Comparison of ENCODE assay signal across 13 cellular contexts in the genomic region with DNA sequence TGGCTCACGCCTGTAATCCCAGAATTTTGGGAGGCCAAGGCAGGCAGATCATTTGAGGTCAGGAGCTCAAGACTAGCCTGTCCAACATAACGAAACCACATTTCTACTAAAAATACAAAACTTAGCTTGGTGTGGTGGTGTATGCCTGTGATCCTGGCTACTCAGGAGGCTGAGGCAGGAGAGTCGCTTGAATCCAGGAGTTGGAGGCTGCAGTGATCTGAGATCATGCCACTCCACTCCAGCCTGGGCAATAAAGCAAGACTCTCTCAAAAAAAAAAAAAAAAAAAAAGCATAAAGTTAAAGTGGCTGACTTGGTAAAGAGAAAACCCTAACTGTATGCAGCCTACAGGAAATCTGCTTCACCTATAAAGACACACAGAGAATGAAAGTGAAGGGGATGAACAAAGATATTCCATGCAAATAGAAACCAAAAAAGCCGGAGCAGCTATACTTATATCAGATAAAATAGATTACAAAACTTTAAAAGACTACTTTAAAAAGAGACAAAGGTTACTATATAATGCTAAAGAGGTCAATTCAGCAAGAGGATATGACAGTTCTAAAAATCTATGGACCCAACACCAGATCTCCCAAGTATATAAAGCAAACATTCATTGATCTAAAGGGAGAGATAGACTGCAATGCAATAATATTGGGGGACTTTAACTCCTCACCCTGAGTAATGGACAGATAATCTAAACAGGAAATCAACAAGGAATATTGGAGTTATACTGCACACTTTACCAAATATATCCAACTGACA. TPM values are rescaled to one million over a fixed set of nuclear protein-coding genes. Genes with fewer than 3 reads are reported as not detected.
DNase-seq lines count a peak whose midpoint lies in the region; ATAC-seq and TF ChIP-seq lines count a peak whose summit lies in the region.
"Had no signal": no experiment of that assay in that cellular context is flagged by ENCODE, and none has a peak within 500 bp of the region (broad histone marks: within the 10 kb centered on the region; RNA-seq: fewer than 3 reads in every experiment).

No MANE protein-coding gene starts in this region.

- no peak overlapping the region for H3K27ac ChIP-seq in breast epithelium
- no peak overlapping the region for H3K27ac ChIP-seq in mesenchymal stem cell (ENCODE audit: low read length, poor library complexity, severe bottlenecking)
- peak overlapping the region in 3 of 4 donors; percentile 6 to 94 (median 90) for H3K27ac ChIP-seq in upper lobe of left lung
- H3K27ac ChIP-seq in mesendoderm (ENCODE audit: low read depth, low read length), result no peak overlapping the region
- H3K27ac ChIP-seq: C4-2B had no signal

- no peak for TF ChIP-seq CTCF in breast epithelium (IDR thresholded peaks at IDR 0.05)
- no peak for TF ChIP-seq CTCF in MCF 10A (IDR thresholded peaks at IDR 0.05; ENCODE audit: unreplicated experiment)
- TF ChIP-seq CTCF in upper lobe of left lung (IDR thresholded peaks at IDR 0.05), result no peak
- no peak for TF ChIP-seq CTCF in GM13977 (IDR thresholded peaks at IDR 0.05; ENCODE audit: extremely low read depth, insufficient read depth, missing control alignments)

- no peak overlapping the region for H3K18ac ChIP-seq in mesenchymal stem cell (ENCODE audit: low read depth in 1 of 2, low read length in 2 of 2)
- H3K18ac ChIP-seq in mesendoderm (ENCODE audit: low read length), result no peak overlapping the region

- no peak overlapping the region for H4K91ac ChIP-seq in mesenchymal stem cell (ENCODE audit: low read length)

- no peaks in the 10 kb centered on the region for H3K27me3 ChIP-seq in breast epithelium
- no peaks in the 10 kb centered on the region for H3K27me3 ChIP-seq in mesenchymal stem cell (ENCODE audit: control insufficient read depth in 1 of 2, insufficient read depth in 1 of 2, low read length in 2 of 2)
- H3K27me3 ChIP-seq in upper lobe of left lung, result no peaks in the 10 kb centered on the region
- H3K27me3 ChIP-seq in mesendoderm (ENCODE audit: insufficient read depth, low read length, poor library complexity), result no peaks in the 10 kb centered on the region

- H3K9me3 ChIP-seq in breast epithelium (peaks cover 0 to 11% of the 10 kb centered on the region in 2 donors), mesenchymal stem cell (ENCODE audit: control insufficient read depth, low read length) (peaks cover 7% of the 10 kb centered on the region), upper lobe of left lung (peaks cover 0 to 4% (median 0%) of the 10 kb centered on the region in 4 donors)

- H3K27ac Mint-ChIP-seq in MCF 10A (ENCODE audit: low read depth, unreplicated experiment), result no peak overlapping the region
- H3K27ac Mint-ChIP-seq in activated CD4-positive, alpha-beta memory T cell treated with anti-CD3 and anti-CD28 coated beads, Interleukin-2, amount 10 ng/mL, durations not matched to agents 7 days and 5 days, result peak overlapping the region; percentile 77
- H3K27ac Mint-ChIP-seq: endodermal cell had no signal

- no peak for TF ChIP-seq EP300 in upper lobe of left lung (IDR thresholded peaks at IDR 0.05)

- POLR2A ChIA-PET in MCF 10A (lab: Yijun Ruan, JAX), result interaction anchor here (0.5 to 1.4 kb wide), 2 partner anchors 20 to 29 kb away, joined by 3 read pairs; no protein-coding TSS in a partner anchor
- POLR2A ChIA-PET in activated CD4-positive, alpha-beta memory T cell treated with anti-CD3 and anti-CD28 coated beads, Interleukin-2, amount 10 ng/mL, durations not matched to agents 7 days and 5 days (lab: Charles Lee), result interaction anchor here (1.0 to 6.6 kb wide), 8 partner anchors 14 to 215 kb away, joined by 3 to 298 read pairs (median 4); a partner anchor contains a TSS

- H4K5ac ChIP-seq in mesendoderm (ENCODE audit: low read length), result no peak overlapping the region

- peaks cover 31% of the 10 kb centered on the region for H3K4me1 Mint-ChIP-seq in MCF 10A (ENCODE audit: insufficient read depth, unreplicated experiment)
- peaks cover 40% of the 10 kb centered on the region for H3K4me1 Mint-ChIP-seq in activated CD4-positive, alpha-beta memory T cell treated with anti-CD3 and anti-CD28 coated beads, Interleukin-2, amount 10 ng/mL, durations not matched to agents 7 days and 5 days

- peak overlapping the region; percentile 95 for H3K9ac ChIP-seq in mesenchymal stem cell (ENCODE audit: low read length)
- no peak overlapping the region for H3K9ac ChIP-seq in mesendoderm (ENCODE audit: low read length)

- no peak overlapping the region for H2AFZ ChIP-seq in mesenchymal stem cell (ENCODE audit: low read depth, low read length)

- no peaks in the 10 kb centered on the region for H3K9me3 Mint-ChIP-seq in MCF 10A (ENCODE audit: unreplicated experiment)
- peaks cover 16% of the 10 kb centered on the region for H3K9me3 Mint-ChIP-seq in activated CD4-positive, alpha-beta memory T cell treated with anti-CD3 and anti-CD28 coated beads, Interleukin-2, amount 10 ng/mL, durations not matched to agents 7 days and 5 days
- H3K9me3 Mint-ChIP-seq: endodermal cell had no signal

- intact Hi-C loops in breast epithelium (cut with DNase I; ENCODE audit: low total_unique reads), result no loop called here
- intact Hi-C loops in MCF 10A (cut with micrococcal nuclease), result loop anchor here (10.0 kb wide), 1 partner anchor 350 kb away; a partner anchor contains a TSS

- no TSS peak for BruUV-seq in MCF 10A (replicated peaks; lab: Mats Ljungman, UMichigan)

- H4K8ac ChIP-seq in mesenchymal stem cell (ENCODE audit: low read length), result no peak overlapping the region
- H4K8ac ChIP-seq in mesendoderm (ENCODE audit: low read depth, low read length), result no peak overlapping the region

- H2BK15ac ChIP-seq in mesenchymal stem cell (ENCODE audit: low read depth, poor library complexity, severe bottlenecking), result no peak overlapping the region
- no peak overlapping the region for H2BK15ac ChIP-seq in mesendoderm (replicated peaks; ENCODE audit: low read depth)

- no peak overlapping the region for H3K56ac ChIP-seq in mesendoderm (ENCODE audit: low read length)

- WGBS in mesenchymal stem cell, result 100% methylated on average over 1 of the region's 4 CpGs
- 69 to 80% methylated on average over 4 of the region's 4 CpGs for WGBS in upper lobe of left lung, 2 donors
- no CpG with 5 or more reads among the region's 4 CpGs for WGBS in mesendoderm (ENCODE audit: extremely low coverage, insufficient coverage, low lambda C conversion rate)

- H3K36me3 Mint-ChIP-seq in MCF 10A (ENCODE audit: insufficient read depth, unreplicated experiment), result no peaks in the 10 kb centered on the region
- H3K36me3 Mint-ChIP-seq in activated CD4-positive, alpha-beta memory T cell treated with anti-CD3 and anti-CD28 coated beads, Interleukin-2, amount 10 ng/mL, durations not matched to agents 7 days and 5 days (ENCODE audit: low read depth), result peaks cover 53% of the 10 kb centered on the region

- no peak for ATAC-seq in upper lobe of left lung (ENCODE audit: low FRiP score in 2 of 2)
- ATAC-seq in HG02973 (IDR thresholded peaks at IDR 0.05; ENCODE audit: unreplicated experiment), result no peak

- H2BK5ac ChIP-seq in mesenchymal stem cell (ENCODE audit: low read depth, low read length, poor library complexity, severe bottlenecking) (no peak overlapping the region), mesendoderm (ENCODE audit: low read length) (no peak overlapping the region)

- H3K79me1 ChIP-seq in mesenchymal stem cell (replicated peaks; ENCODE audit: low read length, poor library complexity, severe bottlenecking) (no peaks in the 10 kb centered on the region), mesendoderm (ENCODE audit: low read length) (no peaks in the 10 kb centered on the region)

- TF ChIP-seq POLR2A in breast epithelium (IDR thresholded peaks at IDR 0.05), result no peak
- TF ChIP-seq POLR2A in upper lobe of left lung (IDR thresholded peaks at IDR 0.05), result no peak

- H3K4me3 ChIP-seq in breast epithelium, result peak overlapping the region; percentile 6 to 50 (median 50)
- peak overlapping the region in 1 of 2 experiments; percentile 85 for H3K4me3 ChIP-seq in mesenchymal stem cell (ENCODE audit: insufficient read depth in 1 of 2, low read depth in 1 of 2, low read length in 2 of 2)
- H3K4me3 ChIP-seq in upper lobe of left lung, result peak overlapping the region in 2 of 4 donors; percentile 26 to 52
- H3K4me3 ChIP-seq in mesendoderm (ENCODE audit: low read length), result no peak overlapping the region
- H3K4me3 ChIP-seq: smooth muscle cell had no signal

- H3K79me2 ChIP-seq in mesendoderm (ENCODE audit: control insufficient read depth, insufficient read depth, low read length), result no peaks in the 10 kb centered on the region

- DNase-seq in breast epithelium (ENCODE audit: low spot score in 2 of 2), result no peak
- no peak for DNase-seq in MCF 10A (ENCODE audit: unreplicated experiment)
- DNase-seq in activated CD4-positive, alpha-beta memory T cell treated with anti-CD3 and anti-CD28 coated beads, Interleukin-2, amount 10 ng/mL, durations not matched to agents 7 days and 5 days, result no peak
- peak; percentile 19 for DNase-seq in mesenchymal stem cell
- no peak for DNase-seq in upper lobe of left lung
- DNase-seq in mesendoderm, result no peak
- no peak for DNase-seq in GM13977 (ENCODE audit: low spot score)
- DNase-seq: endodermal cell; islet precursor cell; stimulated activated naive CD4-positive, alpha-beta T cell treated with Interleukin-2 at 50 U/mL for 16 hours had no signal

- H2BK120ac ChIP-seq in mesenchymal stem cell (ENCODE audit: low read depth, low read length) (no peak overlapping the region), mesendoderm (ENCODE audit: low read depth, low read length) (no peak overlapping the region)

- H3K36me3 ChIP-seq in breast epithelium, result no peaks in the 10 kb centered on the region
- H3K36me3 ChIP-seq in mesenchymal stem cell (ENCODE audit: control insufficient read depth in 1 of 2, insufficient read depth in 2 of 2, low read depth in 1 of 2, low read length in 2 of 2), result peaks cover 0 to 10% of the 10 kb centered on the region in 2 experiments
- no peaks in the 10 kb centered on the region for H3K36me3 ChIP-seq in upper lobe of left lung
- H3K36me3 ChIP-seq in mesendoderm (ENCODE audit: control insufficient read depth, insufficient read depth, low read length), result no peaks in the 10 kb centered on the region

- H3K23ac ChIP-seq in mesenchymal stem cell (ENCODE audit: low read length in 2 of 2) (no peak overlapping the region), mesendoderm (ENCODE audit: low read length) (no peak overlapping the region)

- no peak overlapping the region for H3K4ac ChIP-seq in mesenchymal stem cell (ENCODE audit: low read depth in 1 of 2, low read length in 2 of 2)
- no peak overlapping the region for H3K4ac ChIP-seq in mesendoderm (ENCODE audit: low read depth, low read length)

- no peak overlapping the region for H3K14ac ChIP-seq in mesenchymal stem cell (ENCODE audit: low read length in 2 of 2)

- CTCF ChIA-PET in MCF 10A (lab: Yijun Ruan, JAX), result interaction anchor here (0.5 to 1.6 kb wide), 4 partner anchors 11 to 853 kb away, joined by 3 to 4 read pairs (median 3); no protein-coding TSS in a partner anchor
- CTCF ChIA-PET in activated CD4-positive, alpha-beta memory T cell treated with anti-CD3 and anti-CD28 coated beads, Interleukin-2, amount 10 ng/mL, durations not matched to agents 7 days and 5 days (lab: Charles Lee), result interaction anchor here (0.7 to 1.7 kb wide), 8 partner anchors 22 to 105 kb away, joined by 3 to 4 read pairs (median 3); a partner anchor contains a TSS

- H3K4me3 Mint-ChIP-seq in MCF 10A (ENCODE audit: unreplicated experiment), result no peak overlapping the region
- peak overlapping the region; percentile 93 for H3K4me3 Mint-ChIP-seq in activated CD4-positive, alpha-beta memory T cell treated with anti-CD3 and anti-CD28 coated beads, Interleukin-2, amount 10 ng/mL, durations not matched to agents 7 days and 5 days
- H3K4me3 Mint-ChIP-seq: endodermal cell had no signal

- no peak overlapping the region for H3K4me2 ChIP-seq in mesenchymal stem cell (ENCODE audit: low read length, poor library complexity, severe bottlenecking)
- H3K4me2 ChIP-seq in mesendoderm (ENCODE audit: low read length), result no peak overlapping the region
- H3K4me2 ChIP-seq: smooth muscle cell had no signal

- in situ Hi-C loops in GM13977 (cut with MboI; ENCODE audit: low pct_unique_long_range_greater_than_20kb, low sequenced_read_pairs, unreplicated experiment), result no loop called here

- no peak overlapping the region for H2AK5ac ChIP-seq in mesenchymal stem cell (ENCODE audit: low read length, severe bottlenecking)
- H2AK5ac ChIP-seq in mesendoderm (ENCODE audit: low read length), result no peak overlapping the region

- H3K4me1 ChIP-seq in breast epithelium (no peaks in the 10 kb centered on the region), mesenchymal stem cell (ENCODE audit: control insufficient read depth, insufficient read depth, low read depth, low read length) (no peaks in the 10 kb centered on the region), upper lobe of left lung (peaks cover 0 to 10% (median 2%) of the 10 kb centered on the region in 4 donors), mesendoderm (ENCODE audit: control insufficient read depth, low read depth, low read length) (peaks cover 2% of the 10 kb centered on the region)

- H2BK12ac ChIP-seq in mesenchymal stem cell (ENCODE audit: low read length in 2 of 2), result no peak overlapping the region

- H3K27me3 Mint-ChIP-seq in MCF 10A (ENCODE audit: insufficient read depth, unreplicated experiment), result no peaks in the 10 kb centered on the region
- H3K27me3 Mint-ChIP-seq in activated CD4-positive, alpha-beta memory T cell treated with anti-CD3 and anti-CD28 coated beads, Interleukin-2, amount 10 ng/mL, durations not matched to agents 7 days and 5 days, result no peaks in the 10 kb centered on the region

RNA-seq across cellular contexts. Expression of a gene that starts 4.1 kb away (rescaled TPM):
- total RNA-seq in breast epithelium, result 10 to 100 TPM; 18.4 to 36.1 (median 29.3) TPM
- 1.8 and 2.2 TPM in 2 replicates for total RNA-seq in MCF 10A (2022)
- total RNA-seq in activated CD4-positive, alpha-beta memory T cell treated with anti-CD3 and anti-CD28 coated beads, Interleukin-2, amount 10 ng/mL, durations not matched to agents 7 days and 5 days, result 10 to 100 TPM; 79.6 to 79.7 TPM
- polyA plus RNA-seq in mesenchymal stem cell (2013, experiment 1 of 2), result 89.1 TPM
- polyA plus RNA-seq in mesenchymal stem cell (2013, experiment 2 of 2), result 94.1 TPM
- 10 to 100 TPM in 5 of 6 donors, 1 to 10 TPM in 1; 8.4 to 37.8 (median 25.7) TPM for total RNA-seq in upper lobe of left lung
- not detected for polyA plus RNA-seq in mesendoderm (2013, experiment 1 of 2)
- polyA plus RNA-seq in mesendoderm (2013, experiment 2 of 2), result not detected
- total RNA-seq: endodermal cell had no signal

RNA-seq across cellular contexts. Expression of a gene that starts 16.2 kb away (rescaled TPM):
- not detected for total RNA-seq in breast epithelium
- total RNA-seq in MCF 10A (2022), result not detected in 2 replicates
- not detected for total RNA-seq in activated CD4-positive, alpha-beta memory T cell treated with anti-CD3 and anti-CD28 coated beads, Interleukin-2, amount 10 ng/mL, durations not matched to agents 7 days and 5 days
- polyA plus RNA-seq in mesenchymal stem cell (2013, experiment 1 of 2), result not detected
- not detected for polyA plus RNA-seq in mesenchymal stem cell (2013, experiment 2 of 2)
- total RNA-seq in upper lobe of left lung, result not detected
- not detected for polyA plus RNA-seq in mesendoderm (2013, experiment 1 of 2)
- not detected for polyA plus RNA-seq in mesendoderm (2013, experiment 2 of 2)
- total RNA-seq: endodermal cell, smooth muscle cell had no signal
- polyA plus RNA-seq: smooth muscle cell had no signal

RNA-seq across cellular contexts. Expression of a gene that starts 37.8 kb away (rescaled TPM):
- total RNA-seq in breast epithelium (under 1 TPM in 2 of 3 donors, not detected in 1; 0.32 to 0.44 TPM), MCF 10A (2022) (not detected in 2 replicates), upper lobe of left lung (1 to 10 TPM in 4 of 6 donors, not detected in 2; 1.2 to 6.9 (median 2.0) TPM)
- under 1 TPM; 0.38 to 0.48 TPM for total RNA-seq in activated CD4-positive, alpha-beta memory T cell treated with anti-CD3 and anti-CD28 coated beads, Interleukin-2, amount 10 ng/mL, durations not matched to agents 7 days and 5 days
- not detected for polyA plus RNA-seq in mesenchymal stem cell (2013, experiment 1 of 2)
- 0.10 TPM for polyA plus RNA-seq in mesenchymal stem cell (2013, experiment 2 of 2)
- polyA plus RNA-seq in mesendoderm (2013, experiment 1 of 2), result 0.04 TPM
- not detected for polyA plus RNA-seq in mesendoderm (2013, experiment 2 of 2)
- total RNA-seq: endodermal cell, smooth muscle cell had no signal
- polyA plus RNA-seq: smooth muscle cell had no signal

Comparison
In these comparisons a context has a peak if more than half of its experiments do, and no peak if none do; other contexts are left out.
1. H3K27ac ChIP-seq: peak in upper lobe of left lung (3 of 4); none in breast epithelium (0 of 2), mesenchymal stem cell (single experiment) and mesendoderm (single experiment).